Comparison of ENCODE assay signal across 10 cellular contexts in genomic region chr3:157104521-157104920, GRCh38. TPM values are rescaled to one million over a fixed set of nuclear protein-coding genes. Genes with fewer than 3 reads are reported as not detected.
DNase-seq lines count a peak whose midpoint lies in the region; ATAC-seq and TF ChIP-seq lines count a peak whose summit lies in the region.
"Had no signal": no experiment of that assay in that cellular context is flagged by ENCODE, and none has a peak within 500 bp of the region (broad histone marks: within the 10 kb centered on the region; RNA-seq: fewer than 3 reads in every experiment).

No MANE protein-coding gene starts in this region.

- H3K9ac ChIP-seq in H9 (ENCODE audit: extremely low read depth, insufficient read length, low read length), result no peak overlapping the region

- WGBS in H9 (ENCODE audit: extremely low coverage, insufficient read length, low lambda C conversion rate), result no CpG with 5 or more reads among the region's 4 CpGs

- no peak overlapping the region for H3K56ac ChIP-seq in H9 (ENCODE audit: insufficient read length, low read depth, low read length)

- H3K23ac ChIP-seq in H9 (ENCODE audit: insufficient read length, low read depth, low read length), result no peak overlapping the region

- no peak overlapping the region; the same call in 1 of the 2 replicates for H3K14ac ChIP-seq in H9 (ENCODE audit: insufficient read depth, low read length)

- no peaks in the 10 kb centered on the region for H3K36me3 Mint-ChIP-seq in CD4-positive, CD25-positive, alpha-beta regulatory T cell
- H3K36me3 Mint-ChIP-seq in H9 (ENCODE audit: insufficient read depth in 1 of 3, low read depth in 3 of 3) (no peaks in the 10 kb centered on the region), nephron (ENCODE audit: low read depth) (no peaks in the 10 kb centered on the region)
- peaks cover 1% of the 10 kb centered on the region for H3K36me3 Mint-ChIP-seq in activated T-helper 1 cell treated with anti-CD3 and anti-CD28 coated beads, Interleukin-12 subunit alpha, Interleukin-12 subunit beta, Interleukin-2, Interleukin-4 antibody, amounts not matched to agents 30 ng/mL and 10 ng/mL and 1 ng/mL, durations not matched to agents 14 hours and 24 hours and 36 hours (ENCODE audit: low read depth)

- H3T11ph ChIP-seq in H9 (ENCODE audit: low read length), result no peak overlapping the region

- H3K27me3 Mint-ChIP-seq in CD4-positive, CD25-positive, alpha-beta regulatory T cell, result no peaks in the 10 kb centered on the region
- H3K27me3 Mint-ChIP-seq in H9 (ENCODE audit: low read depth), result no peaks in the 10 kb centered on the region
- H3K27me3 Mint-ChIP-seq in activated T-helper 1 cell treated with anti-CD3 and anti-CD28 coated beads, Interleukin-12 subunit alpha, Interleukin-12 subunit beta, Interleukin-2, Interleukin-4 antibody, amounts not matched to agents 30 ng/mL and 10 ng/mL and 1 ng/mL, durations not matched to agents 14 hours and 24 hours and 36 hours (ENCODE audit: insufficient read depth), result no peaks in the 10 kb centered on the region
- no peaks in the 10 kb centered on the region for H3K27me3 Mint-ChIP-seq in nephron (ENCODE audit: low read depth)

- no peak overlapping the region for H3K4ac ChIP-seq in H9 (ENCODE audit: low read depth, low read length)

- H4K91ac ChIP-seq in H9 (ENCODE audit: insufficient read length, low read depth, low read length), result no peak overlapping the region

- peaks cover 4 to 57% (median 28%) of the 10 kb centered on the region in 4 donors for H3K4me1 Mint-ChIP-seq in CD4-positive, CD25-positive, alpha-beta regulatory T cell
- peaks cover 21 to 34% of the 10 kb centered on the region in 2 experiments for H3K4me1 Mint-ChIP-seq in H9
- peaks cover 60% of the 10 kb centered on the region for H3K4me1 Mint-ChIP-seq in activated T-helper 1 cell treated with anti-CD3 and anti-CD28 coated beads, Interleukin-12 subunit alpha, Interleukin-12 subunit beta, Interleukin-2, Interleukin-4 antibody, amounts not matched to agents 30 ng/mL and 10 ng/mL and 1 ng/mL, durations not matched to agents 14 hours and 24 hours and 36 hours (ENCODE audit: low read depth)
- H3K4me1 Mint-ChIP-seq in nephron, result peaks cover 44% of the 10 kb centered on the region

- peak overlapping the region; percentile 52 for H3K27ac ChIP-seq in CD4-positive, CD25-positive, alpha-beta regulatory T cell (ENCODE audit: insufficient read depth, low read length, poor library complexity, severe bottlenecking)
- no peak overlapping the region for H3K27ac ChIP-seq in H9 (ENCODE audit: insufficient read length, low read depth, low read length)

- H2BK20ac ChIP-seq in H9 (ENCODE audit: low read depth, low read length, poor library complexity, severe bottlenecking), result no peak overlapping the region

- H2BK120ac ChIP-seq in H9 (ENCODE audit: low read depth, low read length, poor library complexity, severe bottlenecking), result no peak overlapping the region

- peak overlapping the region; percentile 13 to 53 (median 22) for H3K4me3 Mint-ChIP-seq in CD4-positive, CD25-positive, alpha-beta regulatory T cell
- H3K4me3 Mint-ChIP-seq in H9, result no peak overlapping the region
- no peak overlapping the region for H3K4me3 Mint-ChIP-seq in activated T-helper 1 cell treated with anti-CD3 and anti-CD28 coated beads, Interleukin-12 subunit alpha, Interleukin-12 subunit beta, Interleukin-2, Interleukin-4 antibody, amounts not matched to agents 30 ng/mL and 10 ng/mL and 1 ng/mL, durations not matched to agents 14 hours and 24 hours and 36 hours
- H3K4me3 Mint-ChIP-seq in nephron, result no peak overlapping the region
- H3K4me3 Mint-ChIP-seq: activated CD8-positive, alpha-beta T cell treated with anti-CD3 and anti-CD28 coated beads, Interleukin-2, amount 10 ng/mL, durations not matched to agents 7 days and 5 days had no signal

- no peaks in the 10 kb centered on the region for H3K79me2 ChIP-seq in H9 (ENCODE audit: insufficient read depth, low read length)

- peaks cover 24% of the 10 kb centered on the region for H3K4me1 ChIP-seq in CD4-positive, CD25-positive, alpha-beta regulatory T cell (ENCODE audit: control insufficient read depth, insufficient read depth, low read length, poor library complexity, severe bottlenecking)
- peaks cover 5% of the 10 kb centered on the region for H3K4me1 ChIP-seq in H9 (ENCODE audit: insufficient read depth, low read length)

- no peaks in the 10 kb centered on the region for H3K36me3 ChIP-seq in CD4-positive, CD25-positive, alpha-beta regulatory T cell (ENCODE audit: control insufficient read depth, insufficient read depth, low read length)
- H3K36me3 ChIP-seq: esophagus muscularis mucosa had no signal

- H3K23me2 ChIP-seq in H9 (ENCODE audit: insufficient read length, low read depth, low read length, poor library complexity, severe bottlenecking), result no peaks in the 10 kb centered on the region

- no peaks in the 10 kb centered on the region for H3K27me3 ChIP-seq in CD4-positive, CD25-positive, alpha-beta regulatory T cell (ENCODE audit: control insufficient read depth, insufficient read depth, low read length)
- no peaks in the 10 kb centered on the region for H3K27me3 ChIP-seq in H9 (ENCODE audit: insufficient read depth, low read length)
- H3K27me3 ChIP-seq: esophagus muscularis mucosa had no signal

- H4K20me1 ChIP-seq in H9 (ENCODE audit: control insufficient read depth, insufficient read depth, insufficient read length), result no peaks in the 10 kb centered on the region

- H2BK15ac ChIP-seq in H9 (ENCODE audit: low read depth, low read length), result no peak overlapping the region

- no peak overlapping the region for H3K4me2 ChIP-seq in H9 (ENCODE audit: insufficient read depth, insufficient read length, low read length)

- H3K18ac ChIP-seq in H9 (ENCODE audit: insufficient read length, low read depth, low read length), result peak overlapping the region; percentile 80

- no peak overlapping the region for H2AK5ac ChIP-seq in H9 (ENCODE audit: insufficient read length, low read length)

- H3K4me3 ChIP-seq in CD4-positive, CD25-positive, alpha-beta regulatory T cell (ENCODE audit: low read depth, low read length), result no peak overlapping the region
- H3K4me3 ChIP-seq: esophagus muscularis mucosa had no signal

- intact Hi-C loops in activated T-helper 1 cell treated with anti-CD3 and anti-CD28 coated beads, Interleukin-12 subunit alpha, Interleukin-12 subunit beta, Interleukin-2, Interleukin-4 antibody, amounts not matched to agents 30 ng/mL and 10 ng/mL and 1 ng/mL, durations not matched to agents 14 hours and 24 hours and 36 hours (cut with micrococcal nuclease), result no loop called here

- H4K5ac ChIP-seq in H9 (ENCODE audit: insufficient read length, low read depth, low read length), result no peak overlapping the region

- H2BK12ac ChIP-seq in H9 (ENCODE audit: insufficient read length, low read depth, low read length), result no peak overlapping the region

- H3K9me3 Mint-ChIP-seq in CD4-positive, CD25-positive, alpha-beta regulatory T cell, result no peaks in the 10 kb centered on the region
- H3K9me3 Mint-ChIP-seq in H9, result 0 out of 5 replicates have a peak, but pooled peaks cover 0 to 4% of the 10 kb centered on the region in 2 experiments
- no peaks in the 10 kb centered on the region for H3K9me3 Mint-ChIP-seq in activated T-helper 1 cell treated with anti-CD3 and anti-CD28 coated beads, Interleukin-12 subunit alpha, Interleukin-12 subunit beta, Interleukin-2, Interleukin-4 antibody, amounts not matched to agents 30 ng/mL and 10 ng/mL and 1 ng/mL, durations not matched to agents 14 hours and 24 hours and 36 hours
- H3K9me3 Mint-ChIP-seq in nephron, result no peaks in the 10 kb centered on the region
- H3K9me3 Mint-ChIP-seq: activated naive CD4-positive, alpha-beta T cell treated with anti-CD3 and anti-CD28 coated beads, Interleukin-2, amount 50 U/mL, for 72 hours had no signal

- no peaks in the 10 kb centered on the region for H3K79me1 ChIP-seq in H9 (ENCODE audit: insufficient read depth, low read depth, low read length, poor library complexity, severe bottlenecking)

- H2BK5ac ChIP-seq in H9 (ENCODE audit: insufficient read length, low read length), result no peak overlapping the region

- no peak for TF ChIP-seq CTCF in H9 (conservative IDR thresholded peaks at IDR 0.05)
- no peak for TF ChIP-seq CTCF in nephron (IDR thresholded peaks at IDR 0.05; ENCODE audit: unreplicated experiment in 3 of 3)

- peak overlapping the region; percentile 49 to 87 (median 82) for H3K27ac Mint-ChIP-seq in CD4-positive, CD25-positive, alpha-beta regulatory T cell
- H3K27ac Mint-ChIP-seq in H9 (no peak overlapping the region), nephron (peak overlapping the region in 2 of 3 experiments; percentile 35 to 68)
- peak overlapping the region; percentile 48 for H3K27ac Mint-ChIP-seq in activated T-helper 1 cell treated with anti-CD3 and anti-CD28 coated beads, Interleukin-12 subunit alpha, Interleukin-12 subunit beta, Interleukin-2, Interleukin-4 antibody, amounts not matched to agents 30 ng/mL and 10 ng/mL and 1 ng/mL, durations not matched to agents 14 hours and 24 hours and 36 hours
- H3K27ac Mint-ChIP-seq: activated CD8-positive, alpha-beta T cell treated with anti-CD3 and anti-CD28 coated beads, Interleukin-2, amount 10 ng/mL, durations not matched to agents 7 days and 5 days had no signal

- H3K9me3 ChIP-seq in CD4-positive, CD25-positive, alpha-beta regulatory T cell (ENCODE audit: control insufficient read depth in 2 of 2, low read length in 2 of 2), result no peaks in the 10 kb centered on the region
- no peaks in the 10 kb centered on the region for H3K9me3 ChIP-seq in H9 (ENCODE audit: control insufficient read depth, low read depth, low read length)
- H3K9me3 ChIP-seq: esophagus muscularis mucosa had no signal

- no peak overlapping the region for H4K8ac ChIP-seq in H9 (replicated peaks; ENCODE audit: insufficient read length, low read depth, low read length)

- no peak for DNase-seq in CD4-positive, CD25-positive, alpha-beta regulatory T cell
- DNase-seq in H9 (no peak), iPS-NIHi11 (ENCODE audit: low spot score) (no peak), NCI-H1105 treated with DMSO at 0.1 percent for 48 hours (lab: John Stamatoyannopoulos, UW) (no peak)
- no peak for DNase-seq in activated T-helper 1 cell treated with anti-CD3 and anti-CD28 coated beads, Interleukin-12 subunit alpha, Interleukin-12 subunit beta, Interleukin-2, Interleukin-4 antibody, amounts not matched to agents 30 ng/mL and 10 ng/mL and 1 ng/mL, durations not matched to agents 14 hours and 24 hours and 36 hours (ENCODE audit: low spot score)
- DNase-seq in stimulated activated naive CD8-positive, alpha-beta T cell treated with anti-CD3 and anti-CD28 coated beads, Interleukin-15, Interleukin-2, amounts not matched to agents 100 U/mL and 50 U/mL, for 24 hours, result no peak
- DNase-seq: activated CD8-positive, alpha-beta T cell treated with anti-CD3 and anti-CD28 coated beads, Interleukin-2, amount 10 ng/mL, durations not matched to agents 7 days and 5 days had no signal

- no peak overlapping the region for H2AFZ ChIP-seq in H9 (ENCODE audit: low read length)

- no peak for ATAC-seq in CD4-positive, CD25-positive, alpha-beta regulatory T cell (ENCODE audit: low read depth in 2 of 2)
- ATAC-seq in stimulated activated naive CD8-positive, alpha-beta T cell treated with anti-CD3 and anti-CD28 coated beads, Interleukin-15, Interleukin-2, amounts not matched to agents 100 U/mL and 50 U/mL, for 24 hours, result no peak
- ATAC-seq: activated CD8-positive, alpha-beta T cell treated with anti-CD3 and anti-CD28 coated beads, Interleukin-2, amount 10 ng/mL, durations not matched to agents 7 days and 5 days had no signal

RNA-seq across cellular contexts. Expression of gene CCNL1, which starts 55.4 kb away (rescaled TPM):
- 1,080 TPM for total RNA-seq in CD4-positive, CD25-positive, alpha-beta regulatory T cell
- 10 to 100 TPM; 48.7 to 71.3 (median 57.9) TPM for polyA plus RNA-seq in CD4-positive, CD25-positive, alpha-beta regulatory T cell
- 93.9 and 103 TPM in 2 replicates for total RNA-seq in H9 (2021)
- 167 and 204 TPM in 2 replicates for total RNA-seq in activated T-helper 1 cell treated with anti-CD3 and anti-CD28 coated beads, Interleukin-12 subunit alpha, Interleukin-12 subunit beta, Interleukin-2, Interleukin-4 antibody, amounts not matched to agents 30 ng/mL and 10 ng/mL and 1 ng/mL, durations not matched to agents 14 hours and 24 hours and 36 hours

Comparison
In these comparisons a context has a peak if more than half of its experiments do, and no peak if none do; other contexts are left out.
1. H3K27ac Mint-ChIP-seq: peak in CD4-positive, CD25-positive, alpha-beta regulatory T cell (3 of 3), activated T-helper 1 cell treated with anti-CD3 and anti-CD28 coated beads, Interleukin-12 subunit alpha, Interleukin-12 subunit beta, Interleukin-2, Interleukin-4 antibody, amounts not matched to agents 30 ng/mL and 10 ng/mL and 1 ng/mL, durations not matched to agents 14 hours and 24 hours and 36 hours (single experiment) and nephron (2 of 3); none in H9 (0 of 3).
2. H3K4me3 Mint-ChIP-seq: peak in CD4-positive, CD25-positive, alpha-beta regulatory T cell (4 of 4); none in H9 (0 of 2), activated T-helper 1 cell treated with anti-CD3 and anti-CD28 coated beads, Interleukin-12 subunit alpha, Interleukin-12 subunit beta, Interleukin-2, Interleukin-4 antibody, amounts not matched to agents 30 ng/mL and 10 ng/mL and 1 ng/mL, durations not matched to agents 14 hours and 24 hours and 36 hours (single experiment) and nephron (0 of 3).